10 cellular contexts compared by ENCODE assay signal in the genomic region with DNA sequence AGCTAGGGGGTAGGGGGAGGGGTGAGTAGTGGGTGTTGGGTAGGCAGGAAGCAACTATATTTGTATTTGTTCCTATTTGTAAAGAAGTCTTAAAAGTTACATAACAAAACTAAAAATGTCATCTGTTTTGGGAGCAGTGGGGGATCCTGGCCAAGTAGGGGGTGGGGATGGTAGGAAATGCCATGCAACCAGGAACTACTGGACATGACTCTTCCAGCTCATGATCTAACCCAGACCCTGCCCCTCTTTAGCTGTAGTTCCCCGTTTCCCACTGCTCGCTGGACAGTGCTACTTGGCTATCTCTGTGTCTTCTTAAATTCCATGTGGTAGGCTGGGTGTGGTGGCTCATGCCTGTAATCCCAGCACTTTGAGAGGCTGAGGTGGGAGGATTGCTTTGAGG. TPM values are rescaled to one million over a fixed set of nuclear protein-coding genes. Genes with fewer than 3 reads are reported as not detected.
DNase-seq lines count a peak whose midpoint lies in the region; ATAC-seq and TF ChIP-seq lines count a peak whose summit lies in the region.
"Had no signal": no experiment of that assay in that cellular context is flagged by ENCODE, and none has a peak within 500 bp of the region (broad histone marks: within the 10 kb centered on the region; RNA-seq: fewer than 3 reads in every experiment).

No MANE protein-coding gene starts in this region.

- TF ChIP-seq POLR2A in Peyer's patch (IDR thresholded peaks at IDR 0.05): no peak
- TF ChIP-seq POLR2A in spleen (IDR thresholded peaks at IDR 0.05): no peak

- POLR2A ChIA-PET in GM10248 (lab: Yijun Ruan, JAX): no interaction called here

- no peak for DNase-seq in activated CD8-positive, alpha-beta memory T cell treated with anti-CD3 and anti-CD28 coated beads, Interleukin-2, amount 10 ng/mL, durations not matched to agents 7 days and 5 days
- DNase-seq in activated CD8-positive, alpha-beta memory T cell treated with anti-CD3 and anti-CD28 coated beads for 24 hours: no peak
- no peak for DNase-seq in Peyer's patch
- DNase-seq in central memory CD8-positive, alpha-beta T cell (ENCODE audit: low spot score in 2 of 2): no peak
- no peak for DNase-seq in spleen
- DNase-seq in left lobe of liver (ENCODE audit: low spot score): no peak
- DNase-seq in GM10248 (ENCODE audit: extremely low spot score): no peak
- no peak for DNase-seq in neuronal stem cell (ENCODE audit: low spot score)
- DNase-seq: mucosa of descending colon, NCI-H1694 treated with DMSO at 0.1 percent for 48 hours had no signal

- H3K4me3 ChIP-seq in Peyer's patch (peak overlapping the region in 1 of 4 donors; percentile 8), spleen (peak overlapping the region in 2 of 8 donors; percentile 94 to 97), neuronal stem cell (ENCODE audit: low read length in 2 of 2) (no peak overlapping the region)
- H3K4me3 ChIP-seq: mucosa of descending colon had no signal

- no peak overlapping the region for H2AFZ ChIP-seq in neuronal stem cell (ENCODE audit: low read length)

- no peaks in the 10 kb centered on the region for H3K27me3 Mint-ChIP-seq in activated CD8-positive, alpha-beta memory T cell treated with anti-CD3 and anti-CD28 coated beads, Interleukin-2, amount 10 ng/mL, durations not matched to agents 7 days and 5 days
- no peaks in the 10 kb centered on the region for H3K27me3 Mint-ChIP-seq in central memory CD8-positive, alpha-beta T cell

- 49 to 78% (median 62%) methylated on average over 2 of the region's 2 CpGs for WGBS in spleen, 5 donors
- WGBS in neuronal stem cell (ENCODE audit: extremely low coverage in 2 of 2, insufficient read length in 2 of 2, insufficient replicate concordance in 1 of 2), 2 donors: no CpG with 5 or more reads among the region's 2 CpGs

- no peaks in the 10 kb centered on the region for H3K9me3 Mint-ChIP-seq in activated CD8-positive, alpha-beta memory T cell treated with anti-CD3 and anti-CD28 coated beads, Interleukin-2, amount 10 ng/mL, durations not matched to agents 7 days and 5 days (ENCODE audit: low read depth)
- H3K9me3 Mint-ChIP-seq in central memory CD8-positive, alpha-beta T cell: no peaks in the 10 kb centered on the region

- H3K27ac Mint-ChIP-seq in activated CD8-positive, alpha-beta memory T cell treated with anti-CD3 and anti-CD28 coated beads, Interleukin-2, amount 10 ng/mL, durations not matched to agents 7 days and 5 days: peak overlapping the region; percentile 97
- peak overlapping the region; percentile 93 for H3K27ac Mint-ChIP-seq in central memory CD8-positive, alpha-beta T cell (ENCODE audit: low read depth)

- H3K9ac ChIP-seq in neuronal stem cell (ENCODE audit: low read depth, low read length, poor library complexity): no peak overlapping the region

- peaks cover 48% of the 10 kb centered on the region for H3K36me3 Mint-ChIP-seq in activated CD8-positive, alpha-beta memory T cell treated with anti-CD3 and anti-CD28 coated beads, Interleukin-2, amount 10 ng/mL, durations not matched to agents 7 days and 5 days
- H3K36me3 Mint-ChIP-seq in central memory CD8-positive, alpha-beta T cell (ENCODE audit: insufficient read depth): peaks cover 70% of the 10 kb centered on the region

- no peak overlapping the region for H2BK5ac ChIP-seq in neuronal stem cell (ENCODE audit: low read length)

- no peak overlapping the region for H4K8ac ChIP-seq in neuronal stem cell (ENCODE audit: low read depth, low read length)

- H2BK12ac ChIP-seq in neuronal stem cell (ENCODE audit: low read length): no peak overlapping the region

- no peak overlapping the region for H2AK5ac ChIP-seq in neuronal stem cell (ENCODE audit: low read depth, low read length)

- H3K9me3 ChIP-seq in Peyer's patch (no peaks in the 10 kb centered on the region), spleen (no peaks in the 10 kb centered on the region), neuronal stem cell (replicated peaks in 1 of 2; ENCODE audit: control insufficient read depth in 2 of 2, insufficient read depth in 1 of 2, low read depth in 1 of 2, low read length in 2 of 2) (no peaks in the 10 kb centered on the region)
- H3K9me3 ChIP-seq: mucosa of descending colon had no signal

- intact Hi-C loops in spleen (cut with DNase I; ENCODE audit: low total_unique reads): no loop called here

- no peak overlapping the region for H4K91ac ChIP-seq in neuronal stem cell (ENCODE audit: low read depth, low read length, poor library complexity)

- peaks cover 7% of the 10 kb centered on the region for H3K79me1 ChIP-seq in neuronal stem cell (ENCODE audit: low read depth, low read length)

- no peak overlapping the region for H3K18ac ChIP-seq in neuronal stem cell (ENCODE audit: low read length)

- CTCF ChIA-PET in activated CD8-positive, alpha-beta memory T cell treated with anti-CD3 and anti-CD28 coated beads, Interleukin-2, amount 10 ng/mL, durations not matched to agents 7 days and 5 days (lab: Charles Lee): interaction anchor here (1.3 to 3.0 kb wide), 3 partner anchors 16 to 27 kb away, joined by 4 to 24 read pairs (median 14); partner anchors contain the start of gene MTIF3
- CTCF ChIA-PET in GM10248 (lab: Yijun Ruan, JAX): interaction anchor here (1.2 to 3.6 kb wide), 3 partner anchors 16 to 221 kb away, joined by 3 to 25 read pairs (median 4); no protein-coding TSS in a partner anchor

- H3K4me1 Mint-ChIP-seq in activated CD8-positive, alpha-beta memory T cell treated with anti-CD3 and anti-CD28 coated beads, Interleukin-2, amount 10 ng/mL, durations not matched to agents 7 days and 5 days: peaks cover 60% of the 10 kb centered on the region
- peaks cover 57% of the 10 kb centered on the region for H3K4me1 Mint-ChIP-seq in central memory CD8-positive, alpha-beta T cell

- H3K4me2 ChIP-seq in neuronal stem cell (ENCODE audit: insufficient read depth, low read length, poor library complexity, severe bottlenecking): no peak overlapping the region

- no peak overlapping the region for H3K23ac ChIP-seq in neuronal stem cell (ENCODE audit: low read depth, low read length, poor library complexity)

- no peak overlapping the region for H3K4ac ChIP-seq in neuronal stem cell (ENCODE audit: low read length)

- peak overlapping the region; percentile 82 to 94 (median 84) for H3K27ac ChIP-seq in Peyer's patch
- H3K27ac ChIP-seq in spleen: peak overlapping the region; percentile 89 to 97 (median 92)
- H3K27ac ChIP-seq in neuronal stem cell (replicated peaks; ENCODE audit: low read length): no peak overlapping the region

- H3K14ac ChIP-seq in neuronal stem cell (ENCODE audit: low read length): no peak overlapping the region

- peaks cover 0 to 41% (median 0%) of the 10 kb centered on the region in 3 donors for H3K36me3 ChIP-seq in Peyer's patch
- peaks cover 6 to 58% (median 48%) of the 10 kb centered on the region in 6 donors for H3K36me3 ChIP-seq in spleen
- peaks cover 19 to 65% of the 10 kb centered on the region in 2 donors for H3K36me3 ChIP-seq in neuronal stem cell (replicated peaks in 1 of 2; ENCODE audit: control insufficient read depth in 2 of 2, insufficient read depth in 2 of 2, low read length in 2 of 2)

- TF ChIP-seq CTCF in Peyer's patch (IDR thresholded peaks at IDR 0.05) (no peak), spleen (IDR thresholded peaks at IDR 0.05 in 8 of 11, conservative IDR thresholded peaks at IDR 0.05 in 3 of 11) (no peak), GM10248 (IDR thresholded peaks at IDR 0.05; ENCODE audit: control extremely low read depth, extremely low read depth, low read depth, missing control alignments) (no peak)

- H3K27me3 ChIP-seq in Peyer's patch (no peaks in the 10 kb centered on the region), spleen (replicated peaks in 1 of 7) (no peaks in the 10 kb centered on the region), neuronal stem cell (ENCODE audit: control insufficient read depth in 3 of 3, insufficient read depth in 3 of 3, low read depth in 1 of 3, low read length in 3 of 3) (peaks cover 0 to 9% (median 0%) of the 10 kb centered on the region in 3 experiments)

- ATAC-seq in activated CD8-positive, alpha-beta memory T cell treated with anti-CD3 and anti-CD28 coated beads, Interleukin-2, amount 10 ng/mL, durations not matched to agents 7 days and 5 days: no peak
- no peak for ATAC-seq in central memory CD8-positive, alpha-beta T cell (replicated peaks; ENCODE audit: extremely low read depth, poor library complexity, severe bottlenecking)
- ATAC-seq in left lobe of liver: no peak

- no peak overlapping the region for H2BK120ac ChIP-seq in neuronal stem cell (ENCODE audit: low read depth, low read length)

- H3K4me1 ChIP-seq in Peyer's patch: peaks cover 0 to 28% (median 3%) of the 10 kb centered on the region in 4 donors
- peaks cover 14 to 82% (median 55%) of the 10 kb centered on the region in 6 donors for H3K4me1 ChIP-seq in spleen
- H3K4me1 ChIP-seq in neuronal stem cell (ENCODE audit: control insufficient read depth in 2 of 2, insufficient read depth in 1 of 2, low read depth in 1 of 2, low read length in 2 of 2): peaks cover 15 to 16% of the 10 kb centered on the region in 2 donors

- peak overlapping the region; percentile 86 for H3K4me3 Mint-ChIP-seq in activated CD8-positive, alpha-beta memory T cell treated with anti-CD3 and anti-CD28 coated beads, Interleukin-2, amount 10 ng/mL, durations not matched to agents 7 days and 5 days
- H3K4me3 Mint-ChIP-seq in central memory CD8-positive, alpha-beta T cell: peak overlapping the region; percentile 78

- no peak overlapping the region for H2BK15ac ChIP-seq in neuronal stem cell (ENCODE audit: low read length)

RNA-seq across cellular contexts. Expression of gene GTF3A, which starts 3.2 kb away (rescaled TPM):
- 100 to 1,000 TPM; 189 to 225 TPM for total RNA-seq in activated CD8-positive, alpha-beta memory T cell treated with anti-CD3 and anti-CD28 coated beads, Interleukin-2, amount 10 ng/mL, durations not matched to agents 7 days and 5 days
- 100 to 1,000 TPM in 1 of 4 donors, 10 to 100 TPM in 3; 29.2 to 179 (median 49.3) TPM for total RNA-seq in Peyer's patch
- 100 to 1,000 TPM in 6 of 7 donors, 10 to 100 TPM in 1; 90.7 to 149 (median 105) TPM for total RNA-seq in spleen
- 100 to 1,000 TPM; 230 to 275 (median 267) TPM for polyA plus RNA-seq in spleen
- total RNA-seq in left lobe of liver: 64.5 TPM
- 99.1 TPM for polyA plus RNA-seq in neuronal stem cell (2013, experiment 1 of 2)
- polyA plus RNA-seq in neuronal stem cell (2013, experiment 2 of 2): 101 TPM

RNA-seq across cellular contexts. Expression of gene MTIF3, which starts 22.7 kb away (rescaled TPM):
- 10 to 100 TPM; 41.2 to 47.3 TPM for total RNA-seq in activated CD8-positive, alpha-beta memory T cell treated with anti-CD3 and anti-CD28 coated beads, Interleukin-2, amount 10 ng/mL, durations not matched to agents 7 days and 5 days
- total RNA-seq in Peyer's patch: 100 to 1,000 TPM in 1 of 4 donors, 10 to 100 TPM in 3; 78.6 to 150 (median 86.4) TPM
- 10 to 100 TPM; 38.1 to 92.1 (median 46.8) TPM for total RNA-seq in spleen
- polyA plus RNA-seq in spleen: 10 to 100 TPM; 73.7 to 95.2 (median 79.6) TPM
- 24.0 TPM for total RNA-seq in left lobe of liver
- 80.3 TPM for polyA plus RNA-seq in neuronal stem cell (2013, experiment 1 of 2)
- 80.7 TPM for polyA plus RNA-seq in neuronal stem cell (2013, experiment 2 of 2)
